Comparison of ENCODE assay signal across 8 cellular contexts in the genomic region with DNA sequence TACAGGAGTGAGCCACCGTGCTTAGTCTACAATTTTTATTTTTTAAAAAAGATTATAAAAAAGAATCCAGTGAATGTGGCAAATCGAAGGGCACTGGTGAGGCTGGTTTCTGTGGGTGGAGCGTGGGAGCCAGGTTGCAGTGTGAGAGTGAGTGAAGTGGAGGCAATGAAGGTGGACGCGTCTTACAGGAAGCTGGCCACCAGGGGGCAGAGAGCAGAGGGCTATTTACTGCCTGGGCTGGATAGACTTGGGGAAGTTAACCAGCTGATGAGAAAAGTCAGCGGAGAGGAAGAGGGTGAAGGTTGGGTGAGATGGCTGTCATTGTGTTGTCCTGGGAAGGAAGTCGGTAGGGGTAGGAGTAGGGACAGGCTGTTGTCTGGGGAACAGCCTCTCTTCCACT. TPM values are rescaled to one million over a fixed set of nuclear protein-coding genes. Genes with fewer than 3 reads are reported as not detected.
DNase-seq lines count a peak whose midpoint lies in the region; ATAC-seq and TF ChIP-seq lines count a peak whose summit lies in the region.

No MANE protein-coding gene starts in this region.

- no peak overlapping the region for H3K4me3 Mint-ChIP-seq in T-helper 17 cell

- intact Hi-C loops in dorsolateral prefrontal cortex (cut with DNase I): no loop called here

- no peak for TF ChIP-seq EP300 in suprapubic skin (IDR thresholded peaks at IDR 0.05)

- H3K36me3 ChIP-seq in HAP-1 (replicated peaks): no peaks in the 10 kb centered on the region
- no peaks in the 10 kb centered on the region for H3K36me3 ChIP-seq in Loucy (ENCODE audit: insufficient read depth, low read length)
- no peaks in the 10 kb centered on the region for H3K36me3 ChIP-seq in suprapubic skin

- no peak for TF ChIP-seq POLR2A in suprapubic skin (IDR thresholded peaks at IDR 0.05)

- H3K27ac ChIP-seq in dorsolateral prefrontal cortex: no peak overlapping the region
- no peak overlapping the region for H3K27ac ChIP-seq in suprapubic skin

- no peak overlapping the region for H3K4me2 ChIP-seq in Loucy (ENCODE audit: low read depth, low read length, poor library complexity, severe bottlenecking)

- H3K27me3 Mint-ChIP-seq in T-helper 17 cell: peaks cover 58% of the 10 kb centered on the region

- peaks cover 4% of the 10 kb centered on the region; the same call in 1 of the 2 replicates for H3K27me3 ChIP-seq in HAP-1 (ENCODE audit: low read depth)
- no peaks in the 10 kb centered on the region for H3K27me3 ChIP-seq in Loucy (ENCODE audit: insufficient read depth, low read length, poor library complexity, severe bottlenecking)
- H3K27me3 ChIP-seq in dorsolateral prefrontal cortex: peaks cover 0 to 46% (median 12%) of the 10 kb centered on the region in 45 donors
- peaks cover 9% of the 10 kb centered on the region for H3K27me3 ChIP-seq in suprapubic skin

- no peaks in the 10 kb centered on the region for H3K4me1 ChIP-seq in HAP-1
- no peaks in the 10 kb centered on the region for H3K4me1 ChIP-seq in Loucy (ENCODE audit: insufficient read depth, low read length, poor library complexity, severe bottlenecking)
- H3K4me1 ChIP-seq in suprapubic skin: no peaks in the 10 kb centered on the region

- TF ChIP-seq CTCF in Loucy (conservative IDR thresholded peaks at IDR 0.05; ENCODE audit: low read length) (peak; percentile 77), dorsolateral prefrontal cortex (IDR thresholded peaks at IDR 0.05 in 54 of 56, conservative IDR thresholded peaks at IDR 0.05 in 2 of 56; ENCODE audit: low read depth in 1 of 56, partially characterized antibody in 56 of 56) (peak in 49 of 56 donors; percentile 19 to 57 (median 40)), suprapubic skin (IDR thresholded peaks at IDR 0.05) (peak in 1 of 2 donors; percentile 29)

- peak; percentile 44 for ATAC-seq in T-helper 17 cell

- H3F3A ChIP-seq in Loucy (ENCODE audit: low read depth): no peaks in the 10 kb centered on the region

- H3K9me3 ChIP-seq in HAP-1 (no peaks in the 10 kb centered on the region), Loucy (ENCODE audit: insufficient read depth, low read depth, low read length) (no peaks in the 10 kb centered on the region), T-helper 17 cell (ENCODE audit: control insufficient read depth, low read length, poor library complexity, severe bottlenecking) (no peaks in the 10 kb centered on the region), suprapubic skin (no peaks in the 10 kb centered on the region)

- no peaks in the 10 kb centered on the region for H3K79me2 ChIP-seq in Loucy (ENCODE audit: insufficient read depth, low read length)

- H3K9ac ChIP-seq in Loucy (ENCODE audit: low read depth, low read length, poor library complexity, severe bottlenecking): no peak overlapping the region

- no peaks in the 10 kb centered on the region for H4K20me1 ChIP-seq in Loucy (ENCODE audit: insufficient read depth, low read length, poor library complexity, severe bottlenecking)

- in situ Hi-C loops in HAP-1 (cut with MboI; ENCODE audit: low sequenced_read_pairs): no loop called here

- H2AFZ ChIP-seq in Loucy (ENCODE audit: low read length): no peak overlapping the region

- H3K36me3 Mint-ChIP-seq in T-helper 17 cell (ENCODE audit: low read depth): peaks cover 3% of the 10 kb centered on the region

- no peaks in the 10 kb centered on the region for H3K4me1 Mint-ChIP-seq in T-helper 17 cell

- WGBS in suprapubic skin: 45% methylated on average over 7 of the region's 7 CpGs

- peak; percentile 71 for DNase-seq in activated effector memory CD4-positive, alpha-beta T cell treated with anti-CD3 and anti-CD28 coated beads, Interleukin-2, amount 50 U/mL, for 16 hours
- no peak for DNase-seq in activated effector memory CD4-positive, alpha-beta T cell treated with Interleukin-2 at 50 U/mL for 16 hours
- DNase-seq in HAP-1 (ENCODE audit: low spot score in 2 of 2) (peak; percentile 38 to 79), T-helper 17 cell (no peak), dorsolateral prefrontal cortex (no peak), myocyte (ENCODE audit: low read depth) (peak; percentile 45), suprapubic skin (ENCODE audit: low spot score in 2 of 2) (no peak)

- no peak overlapping the region for H3K27ac Mint-ChIP-seq in T-helper 17 cell

- H3K4me3 ChIP-seq in HAP-1 (no peak overlapping the region), Loucy (ENCODE audit: low read length, poor library complexity, severe bottlenecking) (no peak overlapping the region), dorsolateral prefrontal cortex (no peak overlapping the region), suprapubic skin (no peak overlapping the region)

- no peaks in the 10 kb centered on the region for H3K9me2 ChIP-seq in Loucy (replicated peaks; ENCODE audit: low read depth, low read length)

RNA-seq across cellular contexts. Expression of a gene that starts 6.8 kb away (rescaled TPM):
- not detected for total RNA-seq in T-helper 17 cell
- 1 to 10 TPM in 23 of 120 experiments, under 1 TPM in 54, not detected in 43; 0.25 to 2.4 (median 0.74) TPM for total RNA-seq in dorsolateral prefrontal cortex
- not detected in 2 replicates for total RNA-seq in myocyte
- polyA plus RNA-seq in myocyte (2012): not detected
- total RNA-seq in suprapubic skin: not detected

RNA-seq across cellular contexts. Expression of a gene that starts 26.8 kb away (rescaled TPM):
- total RNA-seq in T-helper 17 cell (not detected), dorsolateral prefrontal cortex (10 to 100 TPM; 15.0 to 58.0 (median 33.8) TPM), myocyte (not detected in 2 replicates), suprapubic skin (under 1 TPM in 1 of 4 donors, not detected in 3; 0.48 TPM)
- not detected for polyA plus RNA-seq in myocyte (2012)

Comparison
In these comparisons a context has a peak if more than half of its experiments do, and no peak if none do; other contexts are left out.
1. DNase-seq: peak in activated effector memory CD4-positive, alpha-beta T cell treated with anti-CD3 and anti-CD28 coated beads, Interleukin-2, amount 50 U/mL, for 16 hours (single experiment), HAP-1 (2 of 2) and myocyte (single experiment); none in activated effector memory CD4-positive, alpha-beta T cell treated with Interleukin-2 at 50 U/mL for 16 hours (single experiment), T-helper 17 cell (0 of 3), dorsolateral prefrontal cortex (0 of 10) and suprapubic skin (0 of 2).
2. RNA of a gene that starts 26.8 kb away (total RNA-seq): 15.0 to 58.0 TPM in dorsolateral prefrontal cortex; not detected in T-helper 17 cell, not detected in myocyte and 0.48 TPM in suprapubic skin; every median in the first group is over 10 times any median in the second.